13 cellular contexts compared by ENCODE assay signal in genomic region chr5:158855510-158855909, GRCh38.
"Had no signal": no experiment of that assay in that cellular context is flagged by ENCODE, and none has a peak within 500 bp of the region (broad histone marks: within the 10 kb centered on the region; RNA-seq: fewer than 3 reads in every experiment).

No MANE protein-coding gene starts in this region.

- H3K27me3 ChIP-seq: body of pancreas, tibial artery, uterus had no signal

- H3K27ac Mint-ChIP-seq: dendritic cell treated with granulocyte-macrophage colony-stimulating factor and Interleukin-4, amounts not matched to agents 40 ng/mL and 50 ng/mL, for 4 days had no signal

- H3K4me3 ChIP-seq: adrenal gland, body of pancreas, tibial artery, uterus had no signal

- H3K4me3 Mint-ChIP-seq: dendritic cell treated with granulocyte-macrophage colony-stimulating factor and Interleukin-4, amounts not matched to agents 40 ng/mL and 50 ng/mL, for 4 days had no signal

- DNase-seq: activated CD4-positive, alpha-beta T cell treated with anti-CD3 and anti-CD28 coated beads, Interleukin-2, amount 50 U/mL, for 4 hours; activated CD4-positive, CD25-positive, alpha-beta regulatory T cell treated with anti-CD3 and anti-CD28 coated beads, Interleukin-2, amount 50 U/mL, for 72 hours; activated naive CD4-positive, alpha-beta T cell treated with anti-CD3 and anti-CD28 coated beads, Interleukin-2, amount 50 U/mL, for 16 hours; activated T-cell treated with anti-CD3 and anti-CD28 coated beads, Interleukin-2, amount 50 U/mL, for 1 hour; adrenal gland; body of pancreas; hippocampal formation; kidney glomerular epithelial cell; posterior cingulate gyrus; stimulated activated CD4-positive, alpha-beta T cell treated with anti-CD3 and anti-CD28 coated beads, Interleukin-4, amount 100 ng/mL, for 4 hours; tibial artery; uterus had no signal

- H3K9me3 ChIP-seq: adrenal gland, body of pancreas, tibial artery, uterus had no signal

- H3K36me3 ChIP-seq: adrenal gland, tibial artery, uterus had no signal

- H3K4me1 ChIP-seq: adrenal gland, body of pancreas had no signal

- H3K27ac ChIP-seq: adrenal gland, body of pancreas, uterus had no signal

- H3K9me3 Mint-ChIP-seq: dendritic cell treated with granulocyte-macrophage colony-stimulating factor and Interleukin-4, amounts not matched to agents 40 ng/mL and 50 ng/mL, for 4 days had no signal

- ATAC-seq: body of pancreas had no signal
